8 cellular contexts compared by ENCODE assay signal in the genomic region with DNA sequence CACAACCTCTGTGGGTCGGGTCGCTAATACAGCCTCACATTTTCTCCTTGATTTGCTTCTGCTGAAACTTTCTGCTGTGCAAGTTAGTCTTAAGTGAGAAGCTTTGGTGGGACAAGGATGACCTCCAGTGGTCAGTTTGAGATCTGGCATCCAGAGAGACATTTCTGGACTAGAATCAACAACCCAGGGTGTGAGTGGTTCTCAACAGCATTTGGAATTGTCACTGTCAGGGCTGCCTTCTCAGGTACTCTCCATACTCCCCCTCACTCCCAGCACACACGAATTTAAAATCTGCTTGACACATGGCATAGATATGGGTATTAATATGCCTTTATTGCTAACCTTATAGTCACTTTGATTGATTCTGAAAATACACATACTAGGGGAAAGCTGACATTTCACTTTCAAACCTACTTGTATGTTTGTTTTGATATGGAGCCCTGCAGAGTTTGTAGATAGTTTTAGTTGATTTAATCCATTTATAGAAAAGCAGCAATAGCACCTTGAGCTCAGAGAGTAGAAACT. TPM values are rescaled to one million over a fixed set of nuclear protein-coding genes. Genes with fewer than 3 reads are reported as not detected.
DNase-seq lines count a peak whose midpoint lies in the region; ATAC-seq and TF ChIP-seq lines count a peak whose summit lies in the region.

No MANE protein-coding gene starts in this region.

- H3K27me3 ChIP-seq in NT2/D1 (ENCODE audit: insufficient read depth, insufficient read length) (no peaks in the 10 kb centered on the region), upper lobe of left lung (no peaks in the 10 kb centered on the region)

- peaks cover 5% of the 10 kb centered on the region for H3K9me3 Mint-ChIP-seq in nephron progenitor cell

- H3K4me1 ChIP-seq in NT2/D1 (ENCODE audit: insufficient read depth, insufficient read length) (no peaks in the 10 kb centered on the region), upper lobe of left lung (peaks cover 0 to 6% (median 5%) of the 10 kb centered on the region in 4 donors)

- H3K27ac ChIP-seq in upper lobe of left lung, result no peak overlapping the region

- DNase-seq in C1 segment of cervical spinal cord (lab: John Stamatoyannopoulos, UW), result peak in 9 of 14 donors; percentile 6 to 39 (median 27)
- peak; percentile 53 for DNase-seq in HuH-7.5 (ENCODE audit: low spot score)
- peak; percentile 47 for DNase-seq in NT2/D1 (ENCODE audit: low read depth, low spot score)
- DNase-seq in activated T-cell treated with anti-CD3 and anti-CD28 coated beads, Interleukin-2, amount 50 U/mL, for 1 hour, result peak; percentile 32
- DNase-seq in fibroblast of mammary gland (ENCODE audit: low read depth), result peak; percentile 75
- DNase-seq in nephron progenitor cell, result peak; percentile 53
- peak in 1 of 2 donors; percentile 42 for DNase-seq in upper lobe of left lung

- WGBS in upper lobe of left lung, 2 donors, result 0 to 5% methylated on average over 3 of the region's 3 CpGs

- ATAC-seq in GM19023 (IDR thresholded peaks at IDR 0.05; ENCODE audit: unreplicated experiment), result peak; percentile 68
- peak; percentile 76 for ATAC-seq in upper lobe of left lung (ENCODE audit: low FRiP score in 2 of 2)

- TF ChIP-seq EP300 in upper lobe of left lung (IDR thresholded peaks at IDR 0.05), result no peak

- no peak overlapping the region for H3K27ac Mint-ChIP-seq in nephron progenitor cell

- H3K36me3 ChIP-seq in NT2/D1 (ENCODE audit: insufficient read depth, insufficient read length, low read length), result no peaks in the 10 kb centered on the region
- H3K36me3 ChIP-seq in upper lobe of left lung, result no peaks in the 10 kb centered on the region

- no peaks in the 10 kb centered on the region for H3K36me3 Mint-ChIP-seq in nephron progenitor cell (ENCODE audit: low read depth)

- H3K4me1 Mint-ChIP-seq in nephron progenitor cell, result peaks cover 15% of the 10 kb centered on the region

- H3K9ac ChIP-seq in NT2/D1 (ENCODE audit: insufficient read length, low read depth), result no peak overlapping the region

- H3K9me3 ChIP-seq in NT2/D1 (ENCODE audit: insufficient read depth, low read length), result no peaks in the 10 kb centered on the region
- H3K9me3 ChIP-seq in upper lobe of left lung, result no peaks in the 10 kb centered on the region

- no peak for TF ChIP-seq POLR2A in upper lobe of left lung (IDR thresholded peaks at IDR 0.05)

- H3K27me3 Mint-ChIP-seq in nephron progenitor cell (ENCODE audit: low read depth, poor library complexity), result peaks cover 16% of the 10 kb centered on the region

- TF ChIP-seq CTCF in fibroblast of mammary gland (conservative IDR thresholded peaks at IDR 0.05; ENCODE audit: control insufficient read depth, insufficient read depth, low read depth, low read length) (peak; percentile 77), nephron progenitor cell (IDR thresholded peaks at IDR 0.05) (peak; percentile 66), upper lobe of left lung (IDR thresholded peaks at IDR 0.05) (peak in 5 of 6 experiments; percentile 48 to 77 (median 64))

- H3K4me3 ChIP-seq in NT2/D1 (ENCODE audit: insufficient read length, low read depth) (no peak overlapping the region), fibroblast of mammary gland (ENCODE audit: control insufficient read depth, low read depth, low read length) (no peak overlapping the region), upper lobe of left lung (no peak overlapping the region)

- peak overlapping the region; percentile 29 for H3K4me3 Mint-ChIP-seq in nephron progenitor cell

RNA-seq across cellular contexts. Expression of gene OTOR, which starts 13.2 kb away (rescaled TPM):
- not detected for total RNA-seq in upper lobe of left lung

RNA-seq across cellular contexts. Expression of gene SNRPB2, which starts 31.5 kb away (rescaled TPM):
- total RNA-seq in upper lobe of left lung, result 10 to 100 TPM in 5 of 6 donors, 1 to 10 TPM in 1; 7.4 to 44.4 (median 32.4) TPM
